In genomic region chr2:58633576-58634365, GRCh38 we compare ENCODE assay signal across 13 cellular contexts.
DNase-seq lines count a peak whose midpoint lies in the region; ATAC-seq and TF ChIP-seq lines count a peak whose summit lies in the region.
"Had no signal": no experiment of that assay in that cellular context is flagged by ENCODE, and none has a peak within 500 bp of the region (broad histone marks: within the 10 kb centered on the region; RNA-seq: fewer than 3 reads in every experiment).

No MANE protein-coding gene starts in this region.

- no peak for ATAC-seq in GM21423 (IDR thresholded peaks at IDR 0.05; ENCODE audit: unreplicated experiment)

- DNase-seq in A172 (ENCODE audit: low spot score): peak; percentile 82
- DNase-seq in HCEC 1CT: peak; percentile 58
- DNase-seq in fibroblast of villous mesenchyme (ENCODE audit: low read depth): peak; percentile 66
- DNase-seq in anterior cingulate cortex (lab: John Stamatoyannopoulos, UW): no peak
- DNase-seq in iPS-NIHi7 (ENCODE audit: extremely low spot score): no peak
- DNase-seq in activated T-cell treated with anti-CD3 and anti-CD28 coated beads for 4 hours: no peak
- DNase-seq: effector CD4-positive, alpha-beta T cell; GDM1; NCI-H187 treated with DMSO at 0.1 percent for 48 hours; sigmoid colon; T-helper 9 cell had no signal

- TF ChIP-seq CTCF in VCaP (conservative IDR thresholded peaks at IDR 0.05): no peak
- TF ChIP-seq CTCF in fibroblast of villous mesenchyme (IDR thresholded peaks at IDR 0.05; ENCODE audit: insufficient read depth, low read depth, low read length): no peak

- H3K27ac ChIP-seq in VCaP: peak overlapping the region; percentile 27; the same call in 1 of the 2 replicates
- H3K27ac ChIP-seq: sigmoid colon had no signal

- H3K4me3 ChIP-seq in fibroblast of villous mesenchyme (ENCODE audit: low read depth, low read length): no peak overlapping the region
- H3K4me3 ChIP-seq: sigmoid colon had no signal

Comparison
In these comparisons a context has a peak if more than half of its experiments do, and no peak if none do; other contexts are left out.
1. DNase-seq: peak in A172 (single experiment), HCEC 1CT (single experiment) and fibroblast of villous mesenchyme (single experiment); none in anterior cingulate cortex (0 of 58), iPS-NIHi7 (single experiment) and activated T-cell treated with anti-CD3 and anti-CD28 coated beads for 4 hours (single experiment).